18 cellular contexts compared by ENCODE assay signal in the genomic region with DNA sequence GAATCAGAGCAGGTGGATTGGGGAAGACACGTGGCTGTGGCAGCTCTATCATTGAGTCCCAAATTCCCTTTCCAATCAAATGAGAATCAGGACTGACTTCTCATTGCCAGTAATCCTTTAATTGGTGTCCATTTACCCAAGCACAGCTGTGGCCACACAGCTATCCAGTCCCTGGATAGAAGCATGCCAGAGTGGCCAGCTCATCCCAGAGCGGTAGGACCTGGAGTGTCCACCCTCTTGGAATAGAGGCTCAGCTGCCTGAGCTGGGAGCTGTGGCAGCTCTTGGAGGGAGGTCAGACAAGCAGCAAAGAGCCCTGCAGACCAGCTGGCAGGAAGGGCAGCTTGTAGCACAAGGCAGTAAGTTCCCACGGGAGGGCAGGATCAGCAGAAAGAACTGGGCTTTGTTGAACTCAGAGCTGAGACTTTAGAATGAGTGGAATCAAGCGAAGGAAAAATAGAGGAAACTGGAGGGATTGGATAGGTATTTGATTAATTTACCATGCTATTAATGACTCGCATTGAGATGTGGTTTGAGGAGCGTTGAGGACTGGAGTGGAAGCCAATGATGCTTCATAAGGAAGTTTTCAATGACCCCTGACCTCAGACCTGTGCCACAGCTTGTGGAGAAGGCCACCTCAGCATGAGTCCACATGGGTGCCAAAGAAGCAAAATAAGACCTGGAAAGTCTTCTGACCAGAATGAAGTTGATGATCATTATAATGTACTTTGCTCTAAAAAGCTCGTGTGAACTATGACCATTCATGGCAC. TPM values are rescaled to one million over a fixed set of nuclear protein-coding genes. Genes with fewer than 3 reads are reported as not detected.
A peak's percentile ranks its signal among the peaks of the same experiment; 100 is the strongest.
DNase-seq lines count a peak whose midpoint lies in the region; ATAC-seq and TF ChIP-seq lines count a peak whose summit lies in the region.
"Had no signal": no experiment of that assay in that cellular context is flagged by ENCODE, and none has a peak within 500 bp of the region (broad histone marks: within the 10 kb centered on the region; RNA-seq: fewer than 3 reads in every experiment).

No MANE protein-coding gene starts in this region.

- H3K4me3 ChIP-seq in Panc1 (ENCODE audit: low read depth in 2 of 2, low read length in 2 of 2) (no peak overlapping the region), osteoblast (ENCODE audit: insufficient read depth, low read length) (no peak overlapping the region), suprapubic skin (no peak overlapping the region)
- H3K4me3 ChIP-seq: mucosa of descending colon had no signal

- intact Hi-C loops in Panc1 (cut with micrococcal nuclease; ENCODE audit: unreplicated experiment) (no loop called here), Right ventricle myocardium superior (cut with DNase I) (loop anchor here (10.0 kb wide), 1 partner anchor 225 kb away; no protein-coding TSS in a partner anchor)

- POLR2A ChIA-PET in Panc1 (lab: Charles Lee): interaction anchor here (0.6 kb wide), 1 partner anchor 136 kb away, joined by 3 read pairs; no protein-coding TSS in a partner anchor

- no peaks in the 10 kb centered on the region for H3K27me3 ChIP-seq in Panc1 (ENCODE audit: control insufficient read depth, insufficient read depth, low read length)
- H3K27me3 ChIP-seq in osteoblast (ENCODE audit: insufficient read depth, low read length): no peaks in the 10 kb centered on the region
- H3K27me3 ChIP-seq in suprapubic skin: no peaks in the 10 kb centered on the region

- TF ChIP-seq CTCF in Panc1 (IDR thresholded peaks at IDR 0.05) (no peak), osteoblast (IDR thresholded peaks at IDR 0.05; ENCODE audit: extremely low read depth, low read depth, low read length) (no peak), suprapubic skin (IDR thresholded peaks at IDR 0.05) (no peak)

- DNase-seq in GM03348 (ENCODE audit: low spot score): peak; percentile 40
- no peak for DNase-seq in Panc1 (ENCODE audit: low read depth, low spot score)
- DNase-seq in Right ventricle myocardium superior: no peak
- peak; percentile 92 for DNase-seq in osteoblast (ENCODE audit: insufficient read length, low spot score, missing footprints)
- DNase-seq in suprapubic skin (ENCODE audit: low spot score in 2 of 2): no peak
- DNase-seq: caudate nucleus; CD4-positive, alpha-beta T cell; effector memory CD4-positive, alpha-beta T cell; Kasumi-1; mucosa of descending colon; NCI-H187; SHP77; T-helper 2 cell had no signal

- CTCF ChIA-PET in Panc1 (lab: Charles Lee): interaction anchor here (0.6 kb wide), 1 partner anchor 118 kb away, joined by 3 read pairs; no protein-coding TSS in a partner anchor

- H3K27ac ChIP-seq in Panc1 (ENCODE audit: low read length): no peak overlapping the region
- no peak overlapping the region for H3K27ac ChIP-seq in osteoblast (ENCODE audit: low read depth, low read length)
- H3K27ac ChIP-seq in suprapubic skin: no peak overlapping the region
- H3K27ac ChIP-seq: parathyroid adenoma had no signal

- no TSS peak for BruUV-seq in Panc1 (replicated peaks; lab: Mats Ljungman, UMichigan)

- H3K4me1 ChIP-seq in Panc1 (ENCODE audit: control insufficient read depth, insufficient read depth, low read length) (no peaks in the 10 kb centered on the region), osteoblast (ENCODE audit: insufficient read depth, low read length) (peaks cover 3% of the 10 kb centered on the region), suprapubic skin (no peaks in the 10 kb centered on the region)
- H3K4me1 ChIP-seq: parathyroid adenoma had no signal

- H2AFZ ChIP-seq in osteoblast (ENCODE audit: low read length): no peak overlapping the region
- H2AFZ ChIP-seq: parathyroid adenoma had no signal

- WGBS in suprapubic skin: 87% methylated on average over 7 of the region's 7 CpGs

- in situ Hi-C loops in Panc1 (cut with HindIII; ENCODE audit: low pct_unique_long_range_greater_than_20kb, low sequenced_read_pairs): no loop called here

- H3K4me2 ChIP-seq in osteoblast (ENCODE audit: insufficient read depth, low read length): no peak overlapping the region

- no peaks in the 10 kb centered on the region for H3K79me2 ChIP-seq in osteoblast (ENCODE audit: insufficient read depth, low read length)
- H3K79me2 ChIP-seq: parathyroid adenoma had no signal

- H3K9me3 ChIP-seq in Panc1 (ENCODE audit: control insufficient read depth, insufficient read depth, low read depth, low read length) (no peaks in the 10 kb centered on the region), osteoblast (ENCODE audit: low read depth, low read length) (no peaks in the 10 kb centered on the region), suprapubic skin (no peaks in the 10 kb centered on the region)
- H3K9me3 ChIP-seq: mucosa of descending colon had no signal

- H3K36me3 ChIP-seq in Panc1 (ENCODE audit: control insufficient read depth, insufficient read depth, low read length) (peaks cover 2% of the 10 kb centered on the region; the same call in 1 of the 2 replicates), osteoblast (ENCODE audit: insufficient read depth, low read length) (peaks cover 11% of the 10 kb centered on the region), suprapubic skin (peaks cover 3% of the 10 kb centered on the region)

- no peak for TF ChIP-seq EP300 in suprapubic skin (IDR thresholded peaks at IDR 0.05)

- ATAC-seq in Panc1 (0 out of 2 replicates have a peak, but pooled peaks have one; percentile 42), Right ventricle myocardium superior (ENCODE audit: poor library complexity) (peak; percentile 42), HG03095 (IDR thresholded peaks at IDR 0.05; ENCODE audit: unreplicated experiment) (no peak), GM21576 (IDR thresholded peaks at IDR 0.05; ENCODE audit: unreplicated experiment) (no peak), HG02763 (IDR thresholded peaks at IDR 0.05; ENCODE audit: unreplicated experiment) (no peak)
- ATAC-seq: activated CD4-positive, CD25-positive, alpha-beta regulatory T cell treated with anti-CD3 and anti-CD28 coated beads, Interleukin-2, amount 50 U/mL, for 24 hours; mucosa of descending colon had no signal

- H4K20me1 ChIP-seq in osteoblast (ENCODE audit: insufficient read depth, low read length): no peaks in the 10 kb centered on the region

- TF ChIP-seq POLR2A in suprapubic skin (IDR thresholded peaks at IDR 0.05): no peak

RNA-seq across cellular contexts. Expression of gene ALPK3, which starts 6.9 kb away (rescaled TPM):
- 1.0 TPM for total RNA-seq in Panc1 (2021; ENCODE audit: unreplicated experiment)
- polyA plus RNA-seq in Panc1 (2012; ENCODE audit: insufficient read length): 0.45 TPM
- 114 TPM for total RNA-seq in Right ventricle myocardium superior
- 0.36 and 0.59 TPM in 2 replicates for total RNA-seq in osteoblast
- total RNA-seq in suprapubic skin: 1 to 10 TPM in 2 of 4 donors, under 1 TPM in 2; 0.42 to 7.5 (median 1.1) TPM

Comparison
In these comparisons a context has a peak if more than half of its experiments do, and no peak if none do; other contexts are left out.
1. DNase-seq: peak in GM03348 (single experiment) and osteoblast (single experiment); none in Panc1 (single experiment), Right ventricle myocardium superior (single experiment) and suprapubic skin (0 of 2).
2. ATAC-seq: peak in Panc1 (single experiment) and Right ventricle myocardium superior (single experiment); none in HG03095 (single experiment), GM21576 (single experiment) and HG02763 (single experiment).
3. RNA of gene ALPK3, which starts 6.9 kb away (total RNA-seq): 114 TPM in Right ventricle myocardium superior (single experiment); 0.42 to 7.5 TPM in suprapubic skin, 1.0 TPM in Panc1 (single experiment) and 0.36 to 0.59 TPM in osteoblast; every median in the first group is over 10 times any median in the second.